ENCODE assay signal across 8 cellular contexts in the genomic region with DNA sequence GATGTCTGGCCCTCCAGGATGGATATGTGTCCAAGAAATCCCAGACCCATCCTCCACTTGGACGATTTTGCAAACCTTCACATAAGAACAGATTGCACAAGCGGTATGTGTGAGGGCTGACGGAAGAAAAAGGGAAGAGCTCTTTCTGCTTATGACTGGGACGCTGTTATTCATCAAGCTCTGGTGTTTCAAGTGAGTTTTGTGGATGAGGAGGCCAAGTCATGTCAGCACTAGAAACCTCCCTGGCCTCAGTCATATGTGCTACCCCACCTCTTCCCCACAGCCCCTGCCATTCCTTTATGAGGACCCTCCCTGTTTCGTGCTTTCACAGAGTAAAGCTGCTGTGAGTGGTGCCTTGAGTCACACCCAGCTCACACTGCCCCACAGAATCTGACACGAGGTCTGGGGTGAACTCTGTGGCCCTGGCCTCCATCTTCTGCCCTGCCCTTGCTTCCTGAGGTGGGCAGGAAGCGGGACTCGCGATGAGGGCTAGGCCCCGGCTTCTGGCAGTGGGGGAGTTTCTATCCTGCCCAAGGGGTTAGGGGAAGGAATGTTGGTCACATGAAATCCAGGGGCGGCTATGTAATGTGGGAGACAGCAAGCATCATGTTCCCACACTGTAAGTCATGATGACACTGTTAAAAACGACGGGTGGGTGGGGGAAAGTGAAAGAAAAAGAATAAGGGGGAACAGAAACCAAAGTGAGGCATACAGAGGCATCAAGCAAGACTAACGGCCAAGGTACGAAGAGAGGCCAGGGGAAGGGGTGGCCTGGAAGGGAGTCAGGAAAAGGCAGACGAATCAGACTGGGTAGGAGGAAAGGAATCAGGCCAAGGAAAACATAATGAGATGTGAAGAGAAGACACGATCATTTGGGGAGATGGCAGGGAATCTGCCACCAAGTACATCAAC.
A peak's percentile ranks its signal among the peaks of the same experiment; 100 is the strongest.
DNase-seq lines count a peak whose midpoint lies in the region; ATAC-seq and TF ChIP-seq lines count a peak whose summit lies in the region.

No MANE protein-coding gene starts in this region.

- H2AFZ ChIP-seq in Loucy (ENCODE audit: low read length), result no peak overlapping the region

- TF ChIP-seq CTCF in Loucy (conservative IDR thresholded peaks at IDR 0.05; ENCODE audit: low read length), result no peak

- H3K79me2 ChIP-seq in Loucy (ENCODE audit: insufficient read depth, low read length), result no peaks in the 10 kb centered on the region

- H3K4me1 ChIP-seq in Loucy (ENCODE audit: insufficient read depth, low read length, poor library complexity, severe bottlenecking), result peaks cover 16% of the 10 kb centered on the region

- intact Hi-C loops in activated naive CD4-positive, alpha-beta T cell treated with anti-CD3 and anti-CD28 coated beads for 36 hours (cut with micrococcal nuclease), result loop anchor here (1.0 kb wide), 11 partner anchors 21 to 355 kb away; no protein-coding TSS in a partner anchor
- intact Hi-C loops in left colon (cut with DNase I, micrococcal nuclease), result no loop called here

- DNase-seq in ELR (ENCODE audit: low read depth), result peak; percentile 80
- DNase-seq in activated naive CD4-positive, alpha-beta T cell treated with anti-CD3 and anti-CD28 coated beads for 36 hours, result peak; percentile 80
- peak; percentile 20 to 34 for DNase-seq in left colon
- DNase-seq in stimulated activated CD8-positive, alpha-beta memory T cell treated with anti-CD3 and anti-CD28 coated beads, Interleukin-2, amount 100 ng/mL, for 48 hours (ENCODE audit: low read depth in 2 of 2), result peak; percentile 46 to 65
- no peak for DNase-seq in DMS153 (lab: John Stamatoyannopoulos, UW)
- no peak for DNase-seq in DMS53 (lab: John Stamatoyannopoulos, UW)

- no peaks in the 10 kb centered on the region for H3K9me2 ChIP-seq in Loucy (replicated peaks; ENCODE audit: low read depth, low read length)

- H3K4me2 ChIP-seq in Loucy (ENCODE audit: low read depth, low read length, poor library complexity, severe bottlenecking), result peak overlapping the region; percentile 20

- H3K9me3 ChIP-seq in Loucy (ENCODE audit: insufficient read depth, low read depth, low read length), result no peaks in the 10 kb centered on the region

- H4K20me1 ChIP-seq in Loucy (ENCODE audit: insufficient read depth, low read length, poor library complexity, severe bottlenecking), result no peaks in the 10 kb centered on the region

- peaks cover 35% of the 10 kb centered on the region for H3K4me1 Mint-ChIP-seq in activated naive CD4-positive, alpha-beta T cell treated with anti-CD3 and anti-CD28 coated beads for 36 hours (ENCODE audit: low read depth)

- no peak overlapping the region for H3K9ac ChIP-seq in Loucy (ENCODE audit: low read depth, low read length, poor library complexity, severe bottlenecking)

- H3K36me3 ChIP-seq in Loucy (ENCODE audit: insufficient read depth, low read length), result no peaks in the 10 kb centered on the region

- peaks cover 2% of the 10 kb centered on the region for H3K27me3 Mint-ChIP-seq in activated naive CD4-positive, alpha-beta T cell treated with anti-CD3 and anti-CD28 coated beads for 36 hours (ENCODE audit: low read depth)

- H3K27me3 ChIP-seq in Loucy (ENCODE audit: insufficient read depth, low read length, poor library complexity, severe bottlenecking), result no peaks in the 10 kb centered on the region

- no peaks in the 10 kb centered on the region for H3K36me3 Mint-ChIP-seq in activated naive CD4-positive, alpha-beta T cell treated with anti-CD3 and anti-CD28 coated beads for 36 hours (ENCODE audit: low read depth)

- no peak overlapping the region for H3K4me3 ChIP-seq in Loucy (ENCODE audit: low read length, poor library complexity, severe bottlenecking)

- H3K4me3 Mint-ChIP-seq in activated naive CD4-positive, alpha-beta T cell treated with anti-CD3 and anti-CD28 coated beads for 36 hours, result peak overlapping the region; percentile 36

- no peaks in the 10 kb centered on the region for H3F3A ChIP-seq in Loucy (ENCODE audit: low read depth)

- CTCF ChIA-PET in activated naive CD4-positive, alpha-beta T cell treated with anti-CD3 and anti-CD28 coated beads for 36 hours (lab: Charles Lee), result interaction anchor here (1.0 to 2.3 kb wide), 7 partner anchors 23 to 65 kb away, joined by 3 to 7 read pairs (median 3); no protein-coding TSS in a partner anchor

- no peaks in the 10 kb centered on the region for H3K9me3 Mint-ChIP-seq in activated naive CD4-positive, alpha-beta T cell treated with anti-CD3 and anti-CD28 coated beads for 36 hours

- H3K27ac Mint-ChIP-seq in activated naive CD4-positive, alpha-beta T cell treated with anti-CD3 and anti-CD28 coated beads for 36 hours, result peak overlapping the region; percentile 78

- ATAC-seq in GM21528 (IDR thresholded peaks at IDR 0.05; ENCODE audit: low FRiP score, unreplicated experiment), result peak; percentile 53
- peak; percentile 34 for ATAC-seq in left colon

Comparison
In these comparisons a context has a peak if more than half of its experiments do, and no peak if none do; other contexts are left out.
1. DNase-seq: peak in ELR (single experiment), activated naive CD4-positive, alpha-beta T cell treated with anti-CD3 and anti-CD28 coated beads for 36 hours (single experiment), left colon (2 of 2) and stimulated activated CD8-positive, alpha-beta memory T cell treated with anti-CD3 and anti-CD28 coated beads, Interleukin-2, amount 100 ng/mL, for 48 hours (2 of 2); none in DMS153 (single experiment) and DMS53 (single experiment).